ENCODE assay signal across 10 cellular contexts in genomic region chr10:69090687-69091450, GRCh38. TPM values are rescaled to one million over a fixed set of nuclear protein-coding genes. Genes with fewer than 3 reads are reported as not detected.
DNase-seq lines count a peak whose midpoint lies in the region; ATAC-seq and TF ChIP-seq lines count a peak whose summit lies in the region.
"Had no signal": no experiment of that assay in that cellular context is flagged by ENCODE, and none has a peak within 500 bp of the region (broad histone marks: within the 10 kb centered on the region; RNA-seq: fewer than 3 reads in every experiment).

No MANE protein-coding gene starts in this region.

- TF ChIP-seq CTCF in breast epithelium (IDR thresholded peaks at IDR 0.05) (no peak), MCF 10A (IDR thresholded peaks at IDR 0.05; ENCODE audit: unreplicated experiment) (no peak), right lobe of liver (IDR thresholded peaks at IDR 0.05) (no peak), transverse colon (IDR thresholded peaks at IDR 0.05) (no peak)

- H3K9me3 Mint-ChIP-seq in MCF 10A (ENCODE audit: unreplicated experiment) = no peaks in the 10 kb centered on the region
- H3K9me3 Mint-ChIP-seq in activated naive CD8-positive, alpha-beta T cell treated with anti-CD3 and anti-CD28 coated beads for 36 hours = peaks cover 2% of the 10 kb centered on the region

- no peak overlapping the region for H3K27ac Mint-ChIP-seq in MCF 10A (ENCODE audit: low read depth, unreplicated experiment)
- peak overlapping the region; percentile 96 for H3K27ac Mint-ChIP-seq in activated naive CD8-positive, alpha-beta T cell treated with anti-CD3 and anti-CD28 coated beads for 36 hours

- POLR2A ChIA-PET in MCF 10A (lab: Yijun Ruan, JAX) = interaction anchor here (0.6 kb wide), 1 partner anchor 47 kb away, joined by 3 read pairs; no protein-coding TSS in a partner anchor

- peaks cover 6% of the 10 kb centered on the region for H3K36me3 Mint-ChIP-seq in MCF 10A (ENCODE audit: insufficient read depth, unreplicated experiment)
- H3K36me3 Mint-ChIP-seq in activated naive CD8-positive, alpha-beta T cell treated with anti-CD3 and anti-CD28 coated beads for 36 hours = peaks cover 53% of the 10 kb centered on the region

- H3K9me3 ChIP-seq in breast epithelium = no peaks in the 10 kb centered on the region
- H3K9me3 ChIP-seq in right lobe of liver = no peaks in the 10 kb centered on the region
- H3K9me3 ChIP-seq in transverse colon = no peaks in the 10 kb centered on the region
- H3K9me3 ChIP-seq: body of pancreas had no signal

- peak overlapping the region in 2 of 3 donors; percentile 44 to 51 for H3K4me3 ChIP-seq in breast epithelium
- H3K4me3 ChIP-seq in right lobe of liver = peak overlapping the region in 2 of 3 donors; percentile 10 to 28
- peak overlapping the region in 1 of 4 donors; percentile 52 for H3K4me3 ChIP-seq in transverse colon
- H3K4me3 ChIP-seq: body of pancreas had no signal

- no peaks in the 10 kb centered on the region for H3K4me1 ChIP-seq in breast epithelium
- no peaks in the 10 kb centered on the region for H3K4me1 ChIP-seq in right lobe of liver
- peaks cover 0 to 7% (median 0%) of the 10 kb centered on the region in 4 donors for H3K4me1 ChIP-seq in transverse colon

- no peak for ATAC-seq in right lobe of liver
- no peak for ATAC-seq in HG02884 (IDR thresholded peaks at IDR 0.05; ENCODE audit: unreplicated experiment)
- ATAC-seq: body of pancreas had no signal

- H3K27me3 ChIP-seq in breast epithelium (no peaks in the 10 kb centered on the region), right lobe of liver (no peaks in the 10 kb centered on the region), transverse colon (no peaks in the 10 kb centered on the region)
- H3K27me3 ChIP-seq: body of pancreas had no signal

- no peaks in the 10 kb centered on the region for H3K27me3 Mint-ChIP-seq in MCF 10A (ENCODE audit: insufficient read depth, unreplicated experiment)
- no peaks in the 10 kb centered on the region for H3K27me3 Mint-ChIP-seq in activated naive CD8-positive, alpha-beta T cell treated with anti-CD3 and anti-CD28 coated beads for 36 hours

- no peak overlapping the region for H3K4me3 Mint-ChIP-seq in MCF 10A (ENCODE audit: unreplicated experiment)
- H3K4me3 Mint-ChIP-seq in activated naive CD8-positive, alpha-beta T cell treated with anti-CD3 and anti-CD28 coated beads for 36 hours = peak overlapping the region; percentile 94

- TF ChIP-seq EP300 in transverse colon (IDR thresholded peaks at IDR 0.05; ENCODE audit: low read depth) = no peak

- H3K36me3 ChIP-seq in breast epithelium (no peaks in the 10 kb centered on the region), right lobe of liver (no peaks in the 10 kb centered on the region), transverse colon (no peaks in the 10 kb centered on the region)

- H3K27ac ChIP-seq in breast epithelium (peak overlapping the region; percentile 36 to 57), right lobe of liver (peak overlapping the region; percentile 27 to 94 (median 77)), transverse colon (peak overlapping the region; percentile 73 to 86 (median 78))

- CTCF ChIA-PET in MCF 10A (lab: Yijun Ruan, JAX) = interaction anchor here (0.6 to 4.1 kb wide), 2 partner anchors 77 to 103 kb away, joined by 3 to 32 read pairs; partner anchors contain the start of gene KIFBP

- DNase-seq in breast epithelium (ENCODE audit: low spot score in 2 of 2) (no peak), MCF 10A (ENCODE audit: unreplicated experiment) (no peak), right lobe of liver (no peak), transverse colon (no peak), NCI-H446 treated with DMSO at 0.1 percent for 48 hours (lab: John Stamatoyannopoulos, UW) (no peak), cerebellar cortex (ENCODE audit: low spot score) (no peak)
- DNase-seq in activated naive CD8-positive, alpha-beta T cell treated with anti-CD3 and anti-CD28 coated beads for 36 hours = no peak
- DNase-seq: NCI-H1694 had no signal

- in situ Hi-C loops in transverse colon (cut with MboI; ENCODE audit: low pct_ligation_motif_present in 1 of 4, low pct_unique_long_range_greater_than_20kb in 1 of 4, low sequenced_read_pairs in 3 of 4) = loop anchor here in 2 of 4 donors (5.0 to 10.0 kb wide), 2 partner anchors 84 to 86 kb away; no protein-coding TSS in a partner anchor

- intact Hi-C loops in breast epithelium (cut with DNase I; ENCODE audit: low total_unique reads) = no loop called here
- intact Hi-C loops in MCF 10A (cut with micrococcal nuclease) = loop anchor here (5.0 kb wide), 1 partner anchor 301 kb away; no protein-coding TSS in a partner anchor
- intact Hi-C loops in right lobe of liver (cut with DNase I) = loop anchor here in 1 of 2 donors (10.0 kb wide), 1 partner anchor 86 kb away; no protein-coding TSS in a partner anchor
- intact Hi-C loops in transverse colon (cut with DNase I; ENCODE audit: low total_unique reads) = loop anchor here (10.0 kb wide), 1 partner anchor 86 kb away; no protein-coding TSS in a partner anchor

- H3K4me1 Mint-ChIP-seq in MCF 10A (ENCODE audit: insufficient read depth, unreplicated experiment) = peaks cover 19% of the 10 kb centered on the region
- peaks cover 66% of the 10 kb centered on the region for H3K4me1 Mint-ChIP-seq in activated naive CD8-positive, alpha-beta T cell treated with anti-CD3 and anti-CD28 coated beads for 36 hours

- 28% methylated on average over 5 of the region's 5 CpGs for WGBS in right lobe of liver (ENCODE audit: insufficient coverage, low coverage, low lambda C conversion rate, missing lambda C conversion rate)
- 39 to 52% methylated on average over 3 to 5 of the region's 5 CpGs for WGBS in transverse colon (ENCODE audit: low coverage in 1 of 2), 2 donors

- no peak for TF ChIP-seq POLR2A in breast epithelium (IDR thresholded peaks at IDR 0.05)
- no peak for TF ChIP-seq POLR2A in right lobe of liver (IDR thresholded peaks at IDR 0.05)
- TF ChIP-seq POLR2A in transverse colon (IDR thresholded peaks at IDR 0.05) = no peak

- no TSS peak for BruUV-seq in MCF 10A (replicated peaks; lab: Mats Ljungman, UMichigan)

RNA-seq across cellular contexts. Expression of gene SRGN, which starts 3.0 kb away (rescaled TPM):
- total RNA-seq in breast epithelium (100 to 1,000 TPM in 2 of 3 donors, 10 to 100 TPM in 1; 97.2 to 208 (median 114) TPM), MCF 10A (2022) (2.3 and 2.7 TPM in 2 replicates), right lobe of liver (10 to 100 TPM; 20.0 to 95.1 (median 31.9) TPM), transverse colon (10 to 100 TPM in 3 of 4 donors, 1 to 10 TPM in 1; 9.0 to 83.8 (median 20.3) TPM)
- 100 to 1,000 TPM; 264 to 278 TPM for total RNA-seq in activated naive CD8-positive, alpha-beta T cell treated with anti-CD3 and anti-CD28 coated beads for 36 hours

RNA-seq across cellular contexts. Expression of gene VPS26A, which starts 33.1 kb away (rescaled TPM):
- 10 to 100 TPM; 32.1 to 56.0 (median 40.8) TPM for total RNA-seq in breast epithelium
- 63.7 and 80.9 TPM in 2 replicates for total RNA-seq in MCF 10A (2022)
- 10 to 100 TPM; 38.9 to 39.5 TPM for total RNA-seq in activated naive CD8-positive, alpha-beta T cell treated with anti-CD3 and anti-CD28 coated beads for 36 hours
- total RNA-seq in right lobe of liver = 10 to 100 TPM; 13.3 to 24.7 (median 19.3) TPM
- 10 to 100 TPM in 3 of 4 donors, 1 to 10 TPM in 1; 5.4 to 38.7 (median 23.2) TPM for total RNA-seq in transverse colon
